Comparison of ENCODE assay signal across 1 cellular context in the genomic region with DNA sequence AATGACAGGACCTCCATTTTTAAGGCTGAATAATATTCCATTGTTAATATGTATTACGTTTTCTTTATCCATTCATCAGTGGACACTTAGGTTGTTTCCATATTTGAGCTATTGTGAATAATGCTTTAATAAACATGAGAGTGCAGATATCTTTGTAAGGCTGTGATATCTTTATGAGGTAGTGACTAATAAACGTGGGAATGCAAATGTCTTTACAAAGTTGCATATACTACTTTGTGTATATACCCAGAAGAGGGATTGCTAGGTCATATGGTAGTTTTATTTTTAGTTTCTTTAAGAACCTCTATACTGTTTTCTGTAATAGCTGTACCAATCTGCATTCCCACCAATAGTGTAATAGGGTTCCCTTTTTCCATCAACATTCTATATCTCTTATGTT.
TF ChIP-seq lines count a peak whose summit lies in the region.

No MANE protein-coding gene starts in this region.

TF ChIP-seq in IMR-90, 13 proteins besides CTCF, POLR2A, EP300 and RAD21 (continued from another document):
- TF ChIP-seq, protein P1, sequence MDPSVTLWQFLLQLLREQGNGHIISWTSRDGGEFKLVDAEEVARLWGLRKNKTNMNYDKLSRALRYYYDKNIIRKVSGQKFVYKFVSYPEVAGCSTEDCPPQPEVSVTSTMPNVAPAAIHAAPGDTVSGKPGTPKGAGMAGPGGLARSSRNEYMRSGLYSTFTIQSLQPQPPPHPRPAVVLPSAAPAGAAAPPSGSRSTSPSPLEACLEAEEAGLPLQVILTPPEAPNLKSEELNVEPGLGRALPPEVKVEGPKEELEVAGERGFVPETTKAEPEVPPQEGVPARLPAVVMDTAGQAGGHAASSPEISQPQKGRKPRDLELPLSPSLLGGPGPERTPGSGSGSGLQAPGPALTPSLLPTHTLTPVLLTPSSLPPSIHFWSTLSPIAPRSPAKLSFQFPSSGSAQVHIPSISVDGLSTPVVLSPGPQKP (IDR thresholded peaks at IDR 0.05; ENCODE audit: borderline replicate concordance, low read depth, low read length): no peak
- TF ChIP-seq NFE2L2 (IDR thresholded peaks at IDR 0.05; ENCODE audit: low read depth, low read length): no peak
